ENCODE assay signal across 1 cellular context in the genomic region with DNA sequence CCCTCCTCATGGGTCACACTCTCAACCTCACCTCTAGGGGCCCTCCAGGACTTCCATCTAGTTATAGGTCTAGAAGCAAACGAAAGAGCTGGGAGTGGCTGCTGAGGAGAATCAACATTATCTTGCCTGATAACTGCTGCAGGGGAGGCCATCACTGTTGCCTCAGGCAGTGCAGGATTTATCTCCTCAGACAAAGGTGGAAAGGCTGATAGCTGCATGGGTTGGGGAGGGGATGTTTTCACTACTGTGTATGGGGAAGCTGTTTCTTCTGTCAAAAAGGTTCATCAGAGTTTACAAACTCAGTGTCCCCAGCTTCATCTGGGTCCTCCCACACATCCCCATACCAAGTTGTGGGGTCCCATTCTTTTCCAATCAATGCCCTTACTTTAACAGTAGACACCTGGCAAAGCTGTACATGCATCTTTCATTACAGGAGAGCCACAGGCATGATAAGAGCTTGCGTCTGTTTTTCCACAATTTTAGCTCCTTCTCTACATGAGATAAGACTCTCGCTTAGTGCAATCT.
A peak's percentile ranks its signal among the peaks of the same experiment; 100 is the strongest.
TF ChIP-seq lines count a peak whose summit lies in the region.

No MANE protein-coding gene starts in this region.

TF ChIP-seq in K562, 482 proteins besides CTCF, POLR2A, EP300 and RAD21 (continued from another document and continues in another):
- TF ChIP-seq, protein P1, sequence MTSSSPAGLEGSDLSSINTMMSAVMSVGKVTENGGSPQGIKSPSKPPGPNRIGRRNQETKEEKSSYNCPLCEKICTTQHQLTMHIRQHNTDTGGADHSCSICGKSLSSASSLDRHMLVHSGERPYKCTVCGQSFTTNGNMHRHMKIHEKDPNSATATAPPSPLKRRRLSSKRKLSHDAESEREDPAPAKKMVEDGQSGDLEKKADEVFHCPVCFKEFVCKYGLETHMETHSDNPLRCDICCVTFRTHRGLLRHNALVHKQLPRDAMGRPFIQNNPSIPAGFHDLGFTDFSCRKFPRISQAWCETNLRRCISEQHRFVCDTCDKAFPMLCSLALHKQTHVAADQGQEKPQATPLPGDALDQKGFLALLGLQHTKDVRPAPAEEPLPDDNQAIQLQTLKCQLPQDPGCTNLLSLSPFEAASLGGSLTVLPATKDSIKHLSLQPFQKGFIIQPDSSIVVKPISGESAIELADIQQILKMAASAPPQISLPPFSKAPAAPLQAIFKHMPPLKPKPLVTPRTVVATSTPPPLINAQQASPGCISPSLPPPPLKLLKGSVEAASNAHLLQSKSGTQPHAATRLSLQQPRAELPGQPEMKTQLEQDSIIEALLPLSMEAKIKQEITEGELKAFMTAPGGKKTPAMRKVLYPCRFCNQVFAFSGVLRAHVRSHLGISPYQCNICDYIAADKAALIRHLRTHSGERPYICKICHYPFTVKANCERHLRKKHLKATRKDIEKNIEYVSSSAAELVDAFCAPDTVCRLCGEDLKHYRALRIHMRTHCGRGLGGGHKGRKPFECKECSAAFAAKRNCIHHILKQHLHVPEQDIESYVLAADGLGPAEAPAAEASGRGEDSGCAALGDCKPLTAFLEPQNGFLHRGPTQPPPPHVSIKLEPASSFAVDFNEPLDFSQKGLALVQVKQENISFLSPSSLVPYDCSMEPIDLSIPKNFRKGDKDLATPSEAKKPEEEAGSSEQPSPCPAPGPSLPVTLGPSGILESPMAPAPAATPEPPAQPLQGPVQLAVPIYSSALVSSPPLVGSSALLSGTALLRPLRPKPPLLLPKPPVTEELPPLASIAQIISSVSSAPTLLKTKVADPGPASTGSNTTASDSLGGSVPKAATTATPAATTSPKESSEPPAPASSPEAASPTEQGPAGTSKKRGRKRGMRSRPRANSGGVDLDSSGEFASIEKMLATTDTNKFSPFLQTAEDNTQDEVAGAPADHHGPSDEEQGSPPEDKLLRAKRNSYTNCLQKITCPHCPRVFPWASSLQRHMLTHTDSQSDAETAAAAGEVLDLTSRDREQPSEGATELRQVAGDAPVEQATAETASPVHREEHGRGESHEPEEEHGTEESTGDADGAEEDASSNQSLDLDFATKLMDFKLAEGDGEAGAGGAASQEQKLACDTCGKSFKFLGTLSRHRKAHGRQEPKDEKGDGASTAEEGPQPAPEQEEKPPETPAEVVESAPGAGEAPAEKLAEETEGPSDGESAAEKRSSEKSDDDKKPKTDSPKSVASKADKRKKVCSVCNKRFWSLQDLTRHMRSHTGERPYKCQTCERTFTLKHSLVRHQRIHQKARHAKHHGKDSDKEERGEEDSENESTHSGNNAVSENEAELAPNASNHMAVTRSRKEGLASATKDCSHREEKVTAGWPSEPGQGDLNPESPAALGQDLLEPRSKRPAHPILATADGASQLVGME (CRISPR knock-in tag; IDR thresholded peaks at IDR 0.05): 0 out of 2 replicates have a peak, but pooled peaks have one; percentile 37
- TF ChIP-seq, protein P2, sequence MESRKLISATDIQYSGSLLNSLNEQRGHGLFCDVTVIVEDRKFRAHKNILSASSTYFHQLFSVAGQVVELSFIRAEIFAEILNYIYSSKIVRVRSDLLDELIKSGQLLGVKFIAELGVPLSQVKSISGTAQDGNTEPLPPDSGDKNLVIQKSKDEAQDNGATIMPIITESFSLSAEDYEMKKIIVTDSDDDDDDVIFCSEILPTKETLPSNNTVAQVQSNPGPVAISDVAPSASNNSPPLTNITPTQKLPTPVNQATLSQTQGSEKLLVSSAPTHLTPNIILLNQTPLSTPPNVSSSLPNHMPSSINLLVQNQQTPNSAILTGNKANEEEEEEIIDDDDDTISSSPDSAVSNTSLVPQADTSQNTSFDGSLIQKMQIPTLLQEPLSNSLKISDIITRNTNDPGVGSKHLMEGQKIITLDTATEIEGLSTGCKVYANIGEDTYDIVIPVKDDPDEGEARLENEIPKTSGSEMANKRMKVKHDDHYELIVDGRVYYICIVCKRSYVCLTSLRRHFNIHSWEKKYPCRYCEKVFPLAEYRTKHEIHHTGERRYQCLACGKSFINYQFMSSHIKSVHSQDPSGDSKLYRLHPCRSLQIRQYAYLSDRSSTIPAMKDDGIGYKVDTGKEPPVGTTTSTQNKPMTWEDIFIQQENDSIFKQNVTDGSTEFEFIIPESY (CRISPR knock-in tag; IDR thresholded peaks at IDR 0.05): 0 out of 2 replicates have a peak, but pooled peaks have one; percentile 11
- TF ChIP-seq, protein P3, sequence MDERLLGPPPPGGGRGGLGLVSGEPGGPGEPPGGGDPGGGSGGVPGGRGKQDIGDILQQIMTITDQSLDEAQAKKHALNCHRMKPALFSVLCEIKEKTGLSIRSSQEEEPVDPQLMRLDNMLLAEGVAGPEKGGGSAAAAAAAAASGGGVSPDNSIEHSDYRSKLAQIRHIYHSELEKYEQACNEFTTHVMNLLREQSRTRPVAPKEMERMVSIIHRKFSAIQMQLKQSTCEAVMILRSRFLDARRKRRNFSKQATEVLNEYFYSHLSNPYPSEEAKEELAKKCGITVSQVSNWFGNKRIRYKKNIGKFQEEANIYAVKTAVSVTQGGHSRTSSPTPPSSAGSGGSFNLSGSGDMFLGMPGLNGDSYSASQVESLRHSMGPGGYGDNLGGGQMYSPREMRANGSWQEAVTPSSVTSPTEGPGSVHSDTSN (CRISPR knock-in tag; IDR thresholded peaks at IDR 0.05; ENCODE audit: low read depth): no peak
- TF ChIP-seq, protein P3 (tag; conservative IDR thresholded peaks at IDR 0.05; ENCODE audit: low read depth): peak; percentile 72
- TF ChIP-seq CXXC5 (CRISPR knock-in tag; IDR thresholded peaks at IDR 0.05): peak; percentile 66
- TF ChIP-seq GATAD2B (IDR thresholded peaks at IDR 0.05; ENCODE audit: borderline replicate concordance): peak; percentile 78; the same call in 1 of the 2 replicates
- no peak for TF ChIP-seq PTRF (tag; IDR thresholded peaks at IDR 0.05)
- TF ChIP-seq, protein P4, sequence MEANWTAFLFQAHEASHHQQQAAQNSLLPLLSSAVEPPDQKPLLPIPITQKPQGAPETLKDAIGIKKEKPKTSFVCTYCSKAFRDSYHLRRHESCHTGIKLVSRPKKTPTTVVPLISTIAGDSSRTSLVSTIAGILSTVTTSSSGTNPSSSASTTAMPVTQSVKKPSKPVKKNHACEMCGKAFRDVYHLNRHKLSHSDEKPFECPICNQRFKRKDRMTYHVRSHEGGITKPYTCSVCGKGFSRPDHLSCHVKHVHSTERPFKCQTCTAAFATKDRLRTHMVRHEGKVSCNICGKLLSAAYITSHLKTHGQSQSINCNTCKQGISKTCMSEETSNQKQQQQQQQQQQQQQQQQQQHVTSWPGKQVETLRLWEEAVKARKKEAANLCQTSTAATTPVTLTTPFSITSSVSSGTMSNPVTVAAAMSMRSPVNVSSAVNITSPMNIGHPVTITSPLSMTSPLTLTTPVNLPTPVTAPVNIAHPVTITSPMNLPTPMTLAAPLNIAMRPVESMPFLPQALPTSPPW (CRISPR knock-in tag; IDR thresholded peaks at IDR 0.05): peak; percentile 78
- TF ChIP-seq YY1 (IDR thresholded peaks at IDR 0.05; ENCODE audit: borderline replicate concordance in 1 of 3, control insufficient read depth in 1 of 3, extremely low read depth in 1 of 3, insufficient read depth in 3 of 3, insufficient read length in 1 of 3, insufficient replicate concordance in 2 of 3, low read depth in 1 of 3, low read length in 2 of 3): peak in 1 of 3 experiments; percentile 48
- TF ChIP-seq SUPT5H (IDR thresholded peaks at IDR 0.05): no peak
- TF ChIP-seq, protein P5, sequence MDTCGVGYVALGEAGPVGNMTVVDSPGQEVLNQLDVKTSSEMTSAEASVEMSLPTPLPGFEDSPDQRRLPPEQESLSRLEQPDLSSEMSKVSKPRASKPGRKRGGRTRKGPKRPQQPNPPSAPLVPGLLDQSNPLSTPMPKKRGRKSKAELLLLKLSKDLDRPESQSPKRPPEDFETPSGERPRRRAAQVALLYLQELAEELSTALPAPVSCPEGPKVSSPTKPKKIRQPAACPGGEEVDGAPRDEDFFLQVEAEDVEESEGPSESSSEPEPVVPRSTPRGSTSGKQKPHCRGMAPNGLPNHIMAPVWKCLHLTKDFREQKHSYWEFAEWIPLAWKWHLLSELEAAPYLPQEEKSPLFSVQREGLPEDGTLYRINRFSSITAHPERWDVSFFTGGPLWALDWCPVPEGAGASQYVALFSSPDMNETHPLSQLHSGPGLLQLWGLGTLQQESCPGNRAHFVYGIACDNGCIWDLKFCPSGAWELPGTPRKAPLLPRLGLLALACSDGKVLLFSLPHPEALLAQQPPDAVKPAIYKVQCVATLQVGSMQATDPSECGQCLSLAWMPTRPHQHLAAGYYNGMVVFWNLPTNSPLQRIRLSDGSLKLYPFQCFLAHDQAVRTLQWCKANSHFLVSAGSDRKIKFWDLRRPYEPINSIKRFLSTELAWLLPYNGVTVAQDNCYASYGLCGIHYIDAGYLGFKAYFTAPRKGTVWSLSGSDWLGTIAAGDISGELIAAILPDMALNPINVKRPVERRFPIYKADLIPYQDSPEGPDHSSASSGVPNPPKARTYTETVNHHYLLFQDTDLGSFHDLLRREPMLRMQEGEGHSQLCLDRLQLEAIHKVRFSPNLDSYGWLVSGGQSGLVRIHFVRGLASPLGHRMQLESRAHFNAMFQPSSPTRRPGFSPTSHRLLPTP (IDR thresholded peaks at IDR 0.05; ENCODE audit: borderline replicate concordance, extremely low read depth, insufficient read length): no peak
- no peak; the same call in 1 of the 2 replicates for TF ChIP-seq MAFF (IDR thresholded peaks at IDR 0.05; ENCODE audit: low read length)
- TF ChIP-seq, protein P6, sequence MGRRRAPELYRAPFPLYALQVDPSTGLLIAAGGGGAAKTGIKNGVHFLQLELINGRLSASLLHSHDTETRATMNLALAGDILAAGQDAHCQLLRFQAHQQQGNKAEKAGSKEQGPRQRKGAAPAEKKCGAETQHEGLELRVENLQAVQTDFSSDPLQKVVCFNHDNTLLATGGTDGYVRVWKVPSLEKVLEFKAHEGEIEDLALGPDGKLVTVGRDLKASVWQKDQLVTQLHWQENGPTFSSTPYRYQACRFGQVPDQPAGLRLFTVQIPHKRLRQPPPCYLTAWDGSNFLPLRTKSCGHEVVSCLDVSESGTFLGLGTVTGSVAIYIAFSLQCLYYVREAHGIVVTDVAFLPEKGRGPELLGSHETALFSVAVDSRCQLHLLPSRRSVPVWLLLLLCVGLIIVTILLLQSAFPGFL (CRISPR knock-in tag; IDR thresholded peaks at IDR 0.05): no peak
- TF ChIP-seq, protein P7, sequence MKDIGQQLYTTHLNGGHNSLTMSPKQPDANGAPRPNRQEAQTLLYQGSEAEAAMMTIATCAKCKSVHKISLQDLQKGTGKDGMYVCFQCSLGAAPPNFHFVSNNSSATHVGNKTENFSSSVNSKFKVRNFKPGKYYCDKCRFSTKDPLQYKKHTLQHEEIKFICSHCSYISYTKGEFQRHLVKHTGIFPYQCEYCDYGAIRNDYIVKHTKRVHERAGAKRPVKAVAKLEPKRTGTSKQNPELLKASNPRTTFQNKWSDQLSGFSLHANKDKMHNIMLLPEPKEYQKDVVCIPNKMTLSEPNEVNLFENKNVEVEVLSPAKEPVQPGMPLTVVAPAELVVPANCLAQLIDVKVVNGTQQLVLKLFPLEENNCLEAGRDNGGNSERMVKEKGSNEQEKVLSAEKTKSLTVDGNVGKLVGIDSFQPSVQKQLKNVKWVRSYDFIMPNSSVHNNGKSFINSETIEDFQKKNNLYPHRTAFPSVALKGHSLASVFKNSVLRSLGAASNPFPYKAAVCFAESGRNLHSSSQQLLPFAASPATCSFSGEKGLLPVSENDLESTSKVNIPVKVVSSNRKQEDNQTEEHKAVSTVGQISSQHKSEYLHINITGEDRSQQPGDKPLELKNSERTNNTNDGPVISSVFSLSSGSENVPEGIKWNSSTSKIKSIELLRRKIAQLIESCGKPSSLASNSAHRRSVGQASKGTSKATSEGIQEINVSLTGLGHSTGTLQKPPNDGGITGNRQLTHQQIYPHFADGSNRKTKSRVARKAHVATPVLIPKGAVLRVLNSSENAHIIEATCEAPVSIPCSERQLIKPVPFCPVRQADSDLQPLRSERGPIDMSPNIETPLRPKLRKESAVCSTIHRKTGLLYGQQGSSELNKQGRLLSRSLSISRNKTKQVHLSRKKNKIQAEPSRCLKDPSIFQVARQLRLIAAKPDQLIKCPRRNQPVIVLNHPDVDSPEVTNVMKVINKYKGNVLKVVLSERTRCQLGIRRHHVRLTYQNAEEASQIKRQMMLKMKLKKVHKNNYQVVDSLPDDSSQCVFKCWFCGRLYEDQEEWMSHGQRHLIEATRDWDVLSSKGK (CRISPR knock-in tag; IDR thresholded peaks at IDR 0.05): no peak
- TF ChIP-seq CHCHD3 (CRISPR knock-in tag; IDR thresholded peaks at IDR 0.05): no peak
- TF ChIP-seq BHLHE40 (IDR thresholded peaks at IDR 0.05; ENCODE audit: low read length): peak; percentile 42; the same call in 1 of the 2 replicates
- TF ChIP-seq XRCC5 (IDR thresholded peaks at IDR 0.05; ENCODE audit: low read depth, low read length): no peak
- 0 out of 2 replicates have a peak, but pooled peaks have one; percentile 16 for TF ChIP-seq HCFC1 (IDR thresholded peaks at IDR 0.05; ENCODE audit: low read depth, low read length)
- TF ChIP-seq LCOR (CRISPR knock-in tag; IDR thresholded peaks at IDR 0.05): peak; percentile 80
- TF ChIP-seq NEUROD1 (IDR thresholded peaks at IDR 0.05; ENCODE audit: borderline replicate concordance, low read depth, low read length, partially characterized antibody): peak; percentile 74
- TF ChIP-seq CBFA2T2 (conservative IDR thresholded peaks at IDR 0.05): peak; percentile 97
- peak; percentile 94 for TF ChIP-seq CCNT2 (IDR thresholded peaks at IDR 0.05; ENCODE audit: borderline replicate concordance, extremely low read depth, insufficient read length, low read depth, low read length)
- TF ChIP-seq, protein P8, sequence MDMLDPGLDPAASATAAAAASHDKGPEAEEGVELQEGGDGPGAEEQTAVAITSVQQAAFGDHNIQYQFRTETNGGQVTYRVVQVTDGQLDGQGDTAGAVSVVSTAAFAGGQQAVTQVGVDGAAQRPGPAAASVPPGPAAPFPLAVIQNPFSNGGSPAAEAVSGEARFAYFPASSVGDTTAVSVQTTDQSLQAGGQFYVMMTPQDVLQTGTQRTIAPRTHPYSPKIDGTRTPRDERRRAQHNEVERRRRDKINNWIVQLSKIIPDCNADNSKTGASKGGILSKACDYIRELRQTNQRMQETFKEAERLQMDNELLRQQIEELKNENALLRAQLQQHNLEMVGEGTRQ (CRISPR knock-in tag; IDR thresholded peaks at IDR 0.05): no peak
- TF ChIP-seq SNIP1 (IDR thresholded peaks at IDR 0.05; ENCODE audit: low read depth): no peak
- TF ChIP-seq, protein P9, sequence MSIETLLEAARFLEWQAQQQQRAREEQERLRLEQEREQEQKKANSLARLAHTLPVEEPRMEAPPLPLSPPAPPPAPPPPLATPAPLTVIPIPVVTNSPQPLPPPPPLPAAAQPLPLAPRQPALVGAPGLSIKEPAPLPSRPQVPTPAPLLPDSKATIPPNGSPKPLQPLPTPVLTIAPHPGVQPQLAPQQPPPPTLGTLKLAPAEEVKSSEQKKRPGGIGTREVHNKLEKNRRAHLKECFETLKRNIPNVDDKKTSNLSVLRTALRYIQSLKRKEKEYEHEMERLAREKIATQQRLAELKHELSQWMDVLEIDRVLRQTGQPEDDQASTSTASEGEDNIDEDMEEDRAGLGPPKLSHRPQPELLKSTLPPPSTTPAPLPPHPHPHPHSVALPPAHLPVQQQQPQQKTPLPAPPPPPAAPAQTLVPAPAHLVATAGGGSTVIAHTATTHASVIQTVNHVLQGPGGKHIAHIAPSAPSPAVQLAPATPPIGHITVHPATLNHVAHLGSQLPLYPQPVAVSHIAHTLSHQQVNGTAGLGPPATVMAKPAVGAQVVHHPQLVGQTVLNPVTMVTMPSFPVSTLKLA (conservative IDR thresholded peaks at IDR 0.05): peak; percentile 16 to 67; a peak in 3 of 4 replicates
